Comparison of ENCODE assay signal across 8 cellular contexts in genomic region chr2:197499594-197500502, GRCh38. TPM values are rescaled to one million over a fixed set of nuclear protein-coding genes. Genes with fewer than 3 reads are reported as not detected.
A peak's percentile ranks its signal among the peaks of the same experiment; 100 is the strongest.
DNase-seq lines count a peak whose midpoint lies in the region; ATAC-seq and TF ChIP-seq lines count a peak whose summit lies in the region.

TSS of gene HSPD1 (minus strand) at chr2:197499840. CDS start at chr2:197498848, 992 bp downstream.
TSS of gene HSPE1 (plus strand) at chr2:197500379. CDS start at chr2:197500437, 58 bp downstream.

- no peak for TF ChIP-seq CTCF in GM06990 (IDR thresholded peaks at IDR 0.05; ENCODE audit: insufficient read depth, low read length, poor library complexity, severe bottlenecking)

- DNase-seq in GM06990 (ENCODE audit: extremely low read depth, insufficient read length): peak; percentile 100
- peak; percentile 97 for DNase-seq in NCI-H1092 (lab: John Stamatoyannopoulos, UW)
- DNase-seq in globus pallidus (ENCODE audit: low spot score): peak; percentile 99
- peak; percentile 98 for DNase-seq in occipital lobe (lab: John Stamatoyannopoulos, UW)

- peak within 1 kb of the TSS; percentile 98 for H3K27ac Mint-ChIP-seq in activated naive CD4-positive, alpha-beta T cell treated with anti-CD3 and anti-CD28 coated beads, Interleukin-2, amount 50 U/mL, for 24 hours

- H3K36me3 Mint-ChIP-seq in activated naive CD4-positive, alpha-beta T cell treated with anti-CD3 and anti-CD28 coated beads, Interleukin-2, amount 50 U/mL, for 24 hours: peaks cover 55% of the 10 kb centered on the region

- H3K27ac ChIP-seq in temporal lobe (ENCODE audit: low read depth, low read length): peak within 1 kb of the TSS; percentile 94

- no peaks in the 10 kb centered on the region for H3K27me3 Mint-ChIP-seq in activated naive CD4-positive, alpha-beta T cell treated with anti-CD3 and anti-CD28 coated beads, Interleukin-2, amount 50 U/mL, for 24 hours

- peaks cover 11% of the 10 kb centered on the region for H3K36me3 ChIP-seq in GM06990 (ENCODE audit: control insufficient read depth, insufficient read depth, low read length)

- H3K4me1 Mint-ChIP-seq in activated naive CD4-positive, alpha-beta T cell treated with anti-CD3 and anti-CD28 coated beads, Interleukin-2, amount 50 U/mL, for 24 hours: peaks cover 53% of the 10 kb centered on the region

- ATAC-seq in HG02588 (IDR thresholded peaks at IDR 0.05; ENCODE audit: unreplicated experiment): peak; percentile 80
- peak; percentile 89 for ATAC-seq in SK-N-SH treated with all-trans-retinoic acid at 6 μM for 48 hours

- H3K4me3 ChIP-seq in GM06990 (replicated peaks; ENCODE audit: low read depth, low read length): peak within 1 kb of the TSS; percentile 97

- no peaks in the 10 kb centered on the region for H3K9me3 Mint-ChIP-seq in activated naive CD4-positive, alpha-beta T cell treated with anti-CD3 and anti-CD28 coated beads, Interleukin-2, amount 50 U/mL, for 24 hours

- H3K27me3 ChIP-seq in GM06990 (replicated peaks; ENCODE audit: control insufficient read depth, insufficient read depth, low read length): no peaks in the 10 kb centered on the region

- H3K4me3 Mint-ChIP-seq in activated naive CD4-positive, alpha-beta T cell treated with anti-CD3 and anti-CD28 coated beads, Interleukin-2, amount 50 U/mL, for 24 hours: peak within 1 kb of the TSS; percentile 100

TF ChIP-seq in SK-N-SH treated with all-trans-retinoic acid at 6 μM for 48 hours, 23 proteins besides CTCF, POLR2A, EP300 and RAD21:
- no peak for TF ChIP-seq GLIS3 (CRISPR knock-in tag; IDR thresholded peaks at IDR 0.05)
- no peak for TF ChIP-seq BACH2 (CRISPR knock-in tag; IDR thresholded peaks at IDR 0.05; ENCODE audit: borderline replicate concordance)
- TF ChIP-seq TSHZ2 (CRISPR knock-in tag; IDR thresholded peaks at IDR 0.05): peak; percentile 59; the same call in 1 of the 2 replicates
- no peak for TF ChIP-seq OSR1 (CRISPR knock-in tag; IDR thresholded peaks at IDR 0.05)
- TF ChIP-seq ZNF8 (CRISPR knock-in tag; IDR thresholded peaks at IDR 0.05): no peak
- no peak for TF ChIP-seq ISL1 (CRISPR knock-in tag; IDR thresholded peaks at IDR 0.05)
- no peak for TF ChIP-seq ZNF70 (CRISPR knock-in tag; IDR thresholded peaks at IDR 0.05)
- no peak for TF ChIP-seq ZFP30 (CRISPR knock-in tag; IDR thresholded peaks at IDR 0.05)
- no peak for TF ChIP-seq ESRRG (CRISPR knock-in tag; IDR thresholded peaks at IDR 0.05)
- no peak for TF ChIP-seq RARB (CRISPR knock-in tag; IDR thresholded peaks at IDR 0.05)
- no peak for TF ChIP-seq ZFP3 (CRISPR knock-in tag; IDR thresholded peaks at IDR 0.05)
- TF ChIP-seq, protein P1, sequence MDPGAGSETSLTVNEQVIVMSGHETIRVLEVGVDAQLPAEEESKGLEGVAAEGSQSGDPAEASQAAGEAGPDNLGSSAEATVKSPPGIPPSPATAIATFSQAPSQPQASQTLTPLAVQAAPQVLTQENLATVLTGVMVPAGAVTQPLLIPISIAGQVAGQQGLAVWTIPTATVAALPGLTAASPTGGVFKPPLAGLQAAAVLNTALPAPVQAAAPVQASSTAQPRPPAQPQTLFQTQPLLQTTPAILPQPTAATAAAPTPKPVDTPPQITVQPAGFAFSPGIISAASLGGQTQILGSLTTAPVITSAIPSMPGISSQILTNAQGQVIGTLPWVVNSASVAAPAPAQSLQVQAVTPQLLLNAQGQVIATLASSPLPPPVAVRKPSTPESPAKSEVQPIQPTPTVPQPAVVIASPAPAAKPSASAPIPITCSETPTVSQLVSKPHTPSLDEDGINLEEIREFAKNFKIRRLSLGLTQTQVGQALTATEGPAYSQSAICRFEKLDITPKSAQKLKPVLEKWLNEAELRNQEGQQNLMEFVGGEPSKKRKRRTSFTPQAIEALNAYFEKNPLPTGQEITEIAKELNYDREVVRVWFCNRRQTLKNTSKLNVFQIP (CRISPR knock-in tag; IDR thresholded peaks at IDR 0.05; ENCODE audit: borderline replicate concordance, low read depth): 0 out of 2 replicates have a peak, but pooled peaks have one; percentile 32
- peak; percentile 33; the same call in 1 of the 2 replicates for TF ChIP-seq TCF4 (CRISPR knock-in tag; IDR thresholded peaks at IDR 0.05; ENCODE audit: borderline replicate concordance)
- TF ChIP-seq CSRNP3 (CRISPR knock-in tag; IDR thresholded peaks at IDR 0.05): no peak
- TF ChIP-seq ARNTL (CRISPR knock-in tag; IDR thresholded peaks at IDR 0.05; ENCODE audit: borderline replicate concordance, low read depth): no peak
- no peak for TF ChIP-seq ZNF565 (CRISPR knock-in tag; conservative IDR thresholded peaks at IDR 0.05; ENCODE audit: low read depth)
- no peak for TF ChIP-seq ZC3H10 (CRISPR knock-in tag; IDR thresholded peaks at IDR 0.05)
- no peak for TF ChIP-seq SNAI2 (CRISPR knock-in tag; IDR thresholded peaks at IDR 0.05)
- TF ChIP-seq, protein P2, sequence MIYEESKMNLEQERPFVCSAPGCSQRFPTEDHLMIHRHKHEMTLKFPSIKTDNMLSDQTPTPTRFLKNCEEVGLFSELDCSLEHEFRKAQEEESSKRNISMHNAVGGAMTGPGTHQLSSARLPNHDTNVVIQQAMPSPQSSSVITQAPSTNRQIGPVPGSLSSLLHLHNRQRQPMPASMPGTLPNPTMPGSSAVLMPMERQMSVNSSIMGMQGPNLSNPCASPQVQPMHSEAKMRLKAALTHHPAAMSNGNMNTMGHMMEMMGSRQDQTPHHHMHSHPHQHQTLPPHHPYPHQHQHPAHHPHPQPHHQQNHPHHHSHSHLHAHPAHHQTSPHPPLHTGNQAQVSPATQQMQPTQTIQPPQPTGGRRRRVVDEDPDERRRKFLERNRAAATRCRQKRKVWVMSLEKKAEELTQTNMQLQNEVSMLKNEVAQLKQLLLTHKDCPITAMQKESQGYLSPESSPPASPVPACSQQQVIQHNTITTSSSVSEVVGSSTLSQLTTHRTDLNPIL (CRISPR knock-in tag; IDR thresholded peaks at IDR 0.05; ENCODE audit: low read depth): no peak
- TF ChIP-seq, protein P3, sequence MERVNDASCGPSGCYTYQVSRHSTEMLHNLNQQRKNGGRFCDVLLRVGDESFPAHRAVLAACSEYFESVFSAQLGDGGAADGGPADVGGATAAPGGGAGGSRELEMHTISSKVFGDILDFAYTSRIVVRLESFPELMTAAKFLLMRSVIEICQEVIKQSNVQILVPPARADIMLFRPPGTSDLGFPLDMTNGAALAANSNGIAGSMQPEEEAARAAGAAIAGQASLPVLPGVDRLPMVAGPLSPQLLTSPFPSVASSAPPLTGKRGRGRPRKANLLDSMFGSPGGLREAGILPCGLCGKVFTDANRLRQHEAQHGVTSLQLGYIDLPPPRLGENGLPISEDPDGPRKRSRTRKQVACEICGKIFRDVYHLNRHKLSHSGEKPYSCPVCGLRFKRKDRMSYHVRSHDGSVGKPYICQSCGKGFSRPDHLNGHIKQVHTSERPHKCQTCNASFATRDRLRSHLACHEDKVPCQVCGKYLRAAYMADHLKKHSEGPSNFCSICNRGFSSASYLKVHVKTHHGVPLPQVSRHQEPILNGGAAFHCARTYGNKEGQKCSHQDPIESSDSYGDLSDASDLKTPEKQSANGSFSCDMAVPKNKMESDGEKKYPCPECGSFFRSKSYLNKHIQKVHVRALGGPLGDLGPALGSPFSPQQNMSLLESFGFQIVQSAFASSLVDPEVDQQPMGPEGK (CRISPR knock-in tag; IDR thresholded peaks at IDR 0.05; ENCODE audit: borderline replicate concordance): no peak
- TF ChIP-seq PPARA (CRISPR knock-in tag; IDR thresholded peaks at IDR 0.05; ENCODE audit: borderline replicate concordance): no peak
- no peak for TF ChIP-seq TOX (CRISPR knock-in tag; IDR thresholded peaks at IDR 0.05; ENCODE audit: borderline replicate concordance)

RNA-seq across cellular contexts. Expression of gene HSPD1, which starts in this region (rescaled TPM):
- 158 TPM for total RNA-seq in occipital lobe
- 126 TPM for total RNA-seq in temporal lobe

RNA-seq across cellular contexts. Expression of gene HSPE1, which starts in this region (rescaled TPM):
- total RNA-seq in occipital lobe: 63.3 TPM
- total RNA-seq in temporal lobe: 82.9 TPM

Comparison
In these comparisons a context has a peak if more than half of its experiments do, and no peak if none do; other contexts are left out.
1. Peak in every context shown above with its lines: DNase-seq, ATAC-seq, H3K4me3 ChIP-seq and H3K27ac ChIP-seq.